In genomic region chr7:141533149-141533949, GRCh38 we compare ENCODE assay signal across 8 cellular contexts. TPM values are rescaled to one million over a fixed set of nuclear protein-coding genes. Genes with fewer than 3 reads are reported as not detected.
DNase-seq lines count a peak whose midpoint lies in the region; ATAC-seq and TF ChIP-seq lines count a peak whose summit lies in the region.

No MANE protein-coding gene starts in this region.

- H3K27me3 ChIP-seq in dorsolateral prefrontal cortex (no peaks in the 10 kb centered on the region), lower lobe of right lung (ENCODE audit: low read depth) (peaks cover 8% of the 10 kb centered on the region)

- H3K4me1 ChIP-seq in lower lobe of right lung, result peaks cover 6% of the 10 kb centered on the region

- H3K9me3 ChIP-seq in lower lobe of right lung, result no peaks in the 10 kb centered on the region

- H3K4me3 ChIP-seq in dorsolateral prefrontal cortex, result peak overlapping the region in 15 of 59 donors; percentile 1 to 48 (median 21)
- no peak overlapping the region for H3K4me3 ChIP-seq in lower lobe of right lung

- peak; percentile 70 for ATAC-seq in HG03565 (IDR thresholded peaks at IDR 0.05; ENCODE audit: unreplicated experiment)
- peak; percentile 73 to 85 for ATAC-seq in lower lobe of right lung

- TF ChIP-seq CTCF in GM10266 (IDR thresholded peaks at IDR 0.05; ENCODE audit: control insufficient read depth, insufficient read depth, low read depth, missing control alignments) (peak; percentile 97), dorsolateral prefrontal cortex (IDR thresholded peaks at IDR 0.05 in 54 of 56, conservative IDR thresholded peaks at IDR 0.05 in 2 of 56; ENCODE audit: low read depth in 1 of 56, partially characterized antibody in 56 of 56) (peak; percentile 85 to 99 (median 97)), lower lobe of right lung (IDR thresholded peaks at IDR 0.05) (peak; percentile 95)

- H3K27ac ChIP-seq in dorsolateral prefrontal cortex (peak overlapping the region in 26 of 59 donors; percentile 16 to 76 (median 50)), lower lobe of right lung (no peak overlapping the region)

- intact Hi-C loops in dorsolateral prefrontal cortex (cut with DNase I) (loop anchor here (1.0 to 10.0 kb wide), 5 partner anchors 119 to 516 kb away; no protein-coding TSS in a partner anchor), lower lobe of right lung (cut with DNase I) (no loop called here)

- DNase-seq in GM10266 (ENCODE audit: extremely low spot score) (peak; percentile 67), NCI-H526 (lab: John Stamatoyannopoulos, UW) (peak; percentile 66 to 91), dorsolateral prefrontal cortex (peak; percentile 49 to 80 (median 66)), lower lobe of right lung (peak; percentile 59), mesenteric fat pad (ENCODE audit: low spot score) (no peak)
- DNase-seq in activated CD4-positive, alpha-beta T cell treated with anti-CD3 and anti-CD28 coated beads, Interleukin-2, amount 50 U/mL, for 1 hour, result peak; percentile 59
- peak in 2 of 3 donors; percentile 24 to 47 for DNase-seq in stimulated activated CD4-positive, alpha-beta T cell treated with anti-CD3 and anti-CD28 coated beads, TNF-alpha, amount 100 ng/mL, for 48 hours (ENCODE audit: low read depth in 3 of 3)

- H3K36me3 ChIP-seq in lower lobe of right lung, result no peaks in the 10 kb centered on the region

RNA-seq across cellular contexts. Expression of gene AGK, which starts 17.9 kb away (rescaled TPM):
- total RNA-seq in dorsolateral prefrontal cortex, result 10 to 100 TPM; 33.6 to 74.7 (median 51.5) TPM
- 19.8 TPM for total RNA-seq in lower lobe of right lung
- 23.2 TPM for total RNA-seq in mesenteric fat pad
